Comparison of ENCODE assay signal across 7 cellular contexts in the genomic region with DNA sequence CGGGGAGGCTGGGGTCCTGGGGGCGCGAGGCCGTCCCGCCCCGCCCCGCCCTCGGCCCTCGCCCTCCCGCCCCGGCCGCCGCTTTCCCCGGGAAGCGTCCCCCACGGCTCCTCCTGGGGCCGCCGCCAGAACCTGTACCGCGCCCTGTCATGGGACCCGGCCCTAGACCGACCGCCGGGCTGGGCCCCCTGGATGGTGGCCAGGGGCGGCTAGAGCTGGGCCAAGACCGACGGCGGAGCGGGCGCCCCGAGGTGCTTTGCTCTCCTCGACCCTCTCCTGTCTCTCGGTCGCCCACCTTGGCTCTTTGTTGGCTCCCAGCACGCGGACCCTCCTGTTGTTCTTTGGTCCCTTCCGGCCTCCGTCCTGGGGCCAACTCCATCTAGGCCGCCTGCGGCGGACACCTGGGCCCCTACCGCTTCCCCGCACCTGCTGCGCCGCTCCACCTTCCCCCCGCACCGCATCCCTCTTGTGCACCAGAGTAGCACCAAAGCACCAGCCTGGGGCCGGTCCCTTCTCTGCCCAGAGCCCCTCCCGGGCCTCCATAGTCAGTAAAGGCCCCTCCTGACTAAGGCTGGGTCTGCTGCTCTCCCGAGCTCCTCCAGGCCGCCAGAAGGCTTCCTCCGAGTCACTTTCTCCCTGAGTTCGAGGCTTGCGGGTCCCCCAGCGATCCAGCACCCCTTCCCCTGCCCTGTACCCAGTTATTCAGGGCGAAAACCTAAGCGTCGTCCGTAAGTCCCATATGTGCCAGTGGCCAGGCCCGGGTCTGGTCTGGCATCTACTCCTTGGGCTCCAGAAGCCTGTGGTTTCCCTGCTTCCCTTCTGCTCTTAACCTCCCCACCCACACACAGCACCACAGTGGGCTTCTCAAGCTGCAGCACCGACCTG. TPM values are rescaled to one million over a fixed set of nuclear protein-coding genes. Genes with fewer than 3 reads are reported as not detected.
DNase-seq lines count a peak whose midpoint lies in the region; ATAC-seq and TF ChIP-seq lines count a peak whose summit lies in the region.

No MANE protein-coding gene starts in this region.

- peak overlapping the region; percentile 95 to 99 (median 99) for H3K27ac Mint-ChIP-seq in IgD-negative memory B cell
- H3K27ac Mint-ChIP-seq in naive thymus-derived CD8-positive, alpha-beta T cell = peak overlapping the region; percentile 96 to 100 (median 99)

- H3K4me3 ChIP-seq in cardiac fibroblast (replicated peaks in 1 of 2; ENCODE audit: low read depth in 2 of 2, low read length in 2 of 2) = peak overlapping the region; percentile 46 to 69

- peaks cover 34 to 47% (median 36%) of the 10 kb centered on the region in 3 donors for H3K4me1 Mint-ChIP-seq in IgD-negative memory B cell
- peaks cover 30 to 70% (median 64%) of the 10 kb centered on the region in 4 donors for H3K4me1 Mint-ChIP-seq in naive thymus-derived CD8-positive, alpha-beta T cell

- peak overlapping the region; percentile 73 to 96 (median 90) for H3K4me3 Mint-ChIP-seq in IgD-negative memory B cell
- peak overlapping the region; percentile 84 to 95 (median 90) for H3K4me3 Mint-ChIP-seq in naive thymus-derived CD8-positive, alpha-beta T cell

- ATAC-seq in GM18868 (IDR thresholded peaks at IDR 0.05; ENCODE audit: unreplicated experiment) (peak; percentile 1), HG02798 (IDR thresholded peaks at IDR 0.05; ENCODE audit: poor library complexity, unreplicated experiment) (no peak)
- ATAC-seq in naive thymus-derived CD8-positive, alpha-beta T cell = no peak

- POLR2A ChIA-PET in naive thymus-derived CD8-positive, alpha-beta T cell (lab: Charles Lee) = interaction anchor here (0.6 to 9.8 kb wide), 12 partner anchors 9 to 713 kb away, joined by 3 to 124 read pairs (median 7); a partner anchor contains a TSS

- H3K27me3 Mint-ChIP-seq in IgD-negative memory B cell = no peaks in the 10 kb centered on the region
- H3K27me3 Mint-ChIP-seq in naive thymus-derived CD8-positive, alpha-beta T cell = no peaks in the 10 kb centered on the region

- DNase-seq in cardiac fibroblast (ENCODE audit: low read depth in 2 of 2) (no peak), kidney tubule cell (ENCODE audit: low spot score) (no peak)
- DNase-seq in naive thymus-derived CD8-positive, alpha-beta T cell = peak in 1 of 10 donors; percentile 60
- no peak for DNase-seq in activated effector memory CD4-positive, alpha-beta T cell treated with anti-CD3 and anti-CD28 coated beads, Interleukin-2, amount 50 U/mL, for 16 hours

- H3K36me3 Mint-ChIP-seq in IgD-negative memory B cell = peaks cover 6% of the 10 kb centered on the region
- peaks cover 0 to 17% (median 1%) of the 10 kb centered on the region in 3 donors for H3K36me3 Mint-ChIP-seq in naive thymus-derived CD8-positive, alpha-beta T cell

- TF ChIP-seq CTCF in cardiac fibroblast (IDR thresholded peaks at IDR 0.05; ENCODE audit: low read depth, low read length) = no peak

- no peaks in the 10 kb centered on the region for H3K9me3 Mint-ChIP-seq in IgD-negative memory B cell
- no peaks in the 10 kb centered on the region for H3K9me3 Mint-ChIP-seq in naive thymus-derived CD8-positive, alpha-beta T cell

RNA-seq across cellular contexts. Expression of a gene that starts 0.6 kb away (rescaled TPM):
- 20.0 TPM for polyA plus RNA-seq in IgD-negative memory B cell
- 100 to 1,000 TPM; 145 to 150 TPM for total RNA-seq in naive thymus-derived CD8-positive, alpha-beta T cell
- 10 to 100 TPM; 38.7 to 91.6 (median 61.2) TPM for polyA plus RNA-seq in naive thymus-derived CD8-positive, alpha-beta T cell

RNA-seq across cellular contexts. Expression of a gene that starts 0.8 kb away (rescaled TPM):
- 46.1 TPM for polyA plus RNA-seq in IgD-negative memory B cell
- 10 to 100 TPM; 34.0 to 35.2 TPM for total RNA-seq in naive thymus-derived CD8-positive, alpha-beta T cell
- polyA plus RNA-seq in naive thymus-derived CD8-positive, alpha-beta T cell = 10 to 100 TPM; 26.9 to 41.7 (median 28.4) TPM

RNA-seq across cellular contexts. Expression of a gene that starts 9.8 kb away (rescaled TPM):
- polyA plus RNA-seq in IgD-negative memory B cell = 49.1 TPM
- total RNA-seq in naive thymus-derived CD8-positive, alpha-beta T cell = 10 to 100 TPM; 32.5 to 33.9 TPM
- 10 to 100 TPM; 42.6 to 49.3 (median 46.6) TPM for polyA plus RNA-seq in naive thymus-derived CD8-positive, alpha-beta T cell

RNA-seq across cellular contexts. Expression of a gene that starts 37.8 kb away (rescaled TPM):
- polyA plus RNA-seq in IgD-negative memory B cell = 1.5 TPM
- 1 to 10 TPM; 1.1 to 1.3 TPM for total RNA-seq in naive thymus-derived CD8-positive, alpha-beta T cell
- polyA plus RNA-seq in naive thymus-derived CD8-positive, alpha-beta T cell = 1 to 10 TPM in 2 of 3 donors, under 1 TPM in 1; 0.64 to 1.7 (median 1.2) TPM
